23 cellular contexts compared by ENCODE assay signal in genomic region chr3:147514366-147514765, GRCh38.
DNase-seq lines count a peak whose midpoint lies in the region; ATAC-seq, FAIRE-seq and TF ChIP-seq lines count a peak whose summit lies in the region.
"Had no signal": no experiment of that assay in that cellular context is flagged by ENCODE, and none has a peak within 500 bp of the region (broad histone marks: within the 10 kb centered on the region; RNA-seq: fewer than 3 reads in every experiment).

No MANE protein-coding gene starts in this region.

- H3K9ac ChIP-seq in HUES48 (ENCODE audit: low read depth, low read length) (no peak overlapping the region), SK-N-MC (ENCODE audit: insufficient read length) (no peak overlapping the region), endothelial cell of umbilical vein (replicated peaks; ENCODE audit: extremely low read depth, insufficient read depth, low read length) (no peak overlapping the region)
- H3K9ac ChIP-seq: KMS-11 had no signal

- no peak for TF ChIP-seq CTCF in endothelial cell of umbilical vein (IDR thresholded peaks at IDR 0.05; ENCODE audit: extremely low read depth in 1 of 2, insufficient read depth in 1 of 2, low read depth in 1 of 2, low read length in 2 of 2)
- TF ChIP-seq CTCF in stomach (IDR thresholded peaks at IDR 0.05) = no peak

- DNase-seq in SK-N-MC (ENCODE audit: low read depth, low spot score) (peak; percentile 84), endothelial cell of umbilical vein (ENCODE audit: low read depth, low spot score) (no peak), stomach (no peak)
- no peak for DNase-seq in activated T-cell treated with anti-CD3 and anti-CD28 coated beads, Interleukin-2, amount 50 U/mL, for 72 hours
- no peak for DNase-seq in NK-92 treated with Interleukin-12 subunit alpha and Interleukin-12 subunit beta, amount 100 ng/mL, for 24 hours (lab: John Stamatoyannopoulos, UW)
- DNase-seq: CD4-positive, CD25-positive, alpha-beta regulatory T cell; DMS153; GOT3; HCEC 1CT; NCI-H1092; NCI-H1417 treated with DMSO at 0.1 percent for 48 hours; NCI-H187; NCI-H2171 treated with DMSO at 0.1 percent for 48 hours; NCI-H345; NCI-H510A treated with DMSO at 0.1 percent for 48 hours; PC-3 had no signal

- H3K4me1 ChIP-seq in HUES48 (ENCODE audit: control insufficient read depth, insufficient read depth, low read length) = peaks cover 18% of the 10 kb centered on the region
- no peaks in the 10 kb centered on the region for H3K4me1 ChIP-seq in endothelial cell of umbilical vein (ENCODE audit: control insufficient read depth, extremely low read depth, insufficient read depth, low read length)
- H3K4me1 ChIP-seq in stomach = no peaks in the 10 kb centered on the region

- H3K27ac Mint-ChIP-seq in activated T-cell treated with anti-CD3 and anti-CD28 coated beads, Interleukin-2, amount 50 U/mL, for 72 hours = no peak overlapping the region
- H3K27ac Mint-ChIP-seq: B cell; CD4-positive, CD25-positive, alpha-beta regulatory T cell; IgD-negative memory B cell had no signal

- no peak overlapping the region for H3K4me3 Mint-ChIP-seq in activated T-cell treated with anti-CD3 and anti-CD28 coated beads, Interleukin-2, amount 50 U/mL, for 72 hours
- H3K4me3 Mint-ChIP-seq: B cell; CD4-positive, CD25-positive, alpha-beta regulatory T cell; IgD-negative memory B cell had no signal

- H3K27ac ChIP-seq in HUES48 (ENCODE audit: low read depth, low read length) (peak overlapping the region; percentile 43), SK-N-MC (no peak overlapping the region), endothelial cell of umbilical vein (ENCODE audit: insufficient read depth, low read depth, low read length) (no peak overlapping the region), stomach (no peak overlapping the region)
- H3K27ac ChIP-seq: KMS-11 had no signal

- H3K9me1 ChIP-seq in endothelial cell of umbilical vein (replicated peaks; ENCODE audit: control insufficient read depth, extremely low read depth, insufficient read depth, low read length) = no peaks in the 10 kb centered on the region

- BruUV-seq in endothelial cell of umbilical vein (replicated peaks; lab: Mats Ljungman, UMichigan) = no TSS peak

- ATAC-seq in activated T-cell treated with anti-CD3 and anti-CD28 coated beads, Interleukin-2, amount 50 U/mL, for 72 hours (replicated peaks in 1 of 2) = no peak
- ATAC-seq in GM21367 (IDR thresholded peaks at IDR 0.05; ENCODE audit: unreplicated experiment) = no peak
- ATAC-seq: PC-3, SK-N-SH treated with all-trans-retinoic acid at 6 μM for 48 hours had no signal

- H3K27me3 ChIP-seq in HUES48 (ENCODE audit: control insufficient read depth, insufficient read depth, low read length) = no peaks in the 10 kb centered on the region
- peaks cover 0 to 2% of the 10 kb centered on the region in 2 experiments for H3K27me3 ChIP-seq in endothelial cell of umbilical vein (ENCODE audit: control insufficient read depth in 2 of 2, insufficient read depth in 2 of 2, low read length in 2 of 2)
- no peaks in the 10 kb centered on the region for H3K27me3 ChIP-seq in stomach

- CTCF ChIA-PET in endothelial cell of umbilical vein (lab: Charles Lee) = no interaction called here

- H3K27me3 Mint-ChIP-seq in activated T-cell treated with anti-CD3 and anti-CD28 coated beads, Interleukin-2, amount 50 U/mL, for 72 hours (ENCODE audit: low read depth) = no peaks in the 10 kb centered on the region
- H3K27me3 Mint-ChIP-seq: B cell; CD4-positive, CD25-positive, alpha-beta regulatory T cell; IgD-negative memory B cell had no signal

- 63 to 74% (median 65%) methylated on average over 4 of the region's 4 CpGs for WGBS in stomach, 5 donors

- H2AFZ ChIP-seq in endothelial cell of umbilical vein (ENCODE audit: low read depth, low read length) = no peak overlapping the region

- dilution Hi-C loops in endothelial cell of umbilical vein (cut with MboI; ENCODE audit: extremely low pct_ligation_motif_present, low sequenced_read_pairs) = no loop called here

- H4K20me1 ChIP-seq in endothelial cell of umbilical vein (replicated peaks; ENCODE audit: control insufficient read depth, extremely low read depth, insufficient read depth, low read length) = no peaks in the 10 kb centered on the region

- H3K9me3 ChIP-seq in HUES48 (ENCODE audit: control insufficient read depth, insufficient read depth, low read length) (no peaks in the 10 kb centered on the region), SK-N-MC (ENCODE audit: low read depth, low read length) (no peaks in the 10 kb centered on the region), endothelial cell of umbilical vein (replicated peaks; ENCODE audit: control insufficient read depth, insufficient read depth, low read length) (no peaks in the 10 kb centered on the region), stomach (peaks cover 0 to 5% (median 0%) of the 10 kb centered on the region in 4 donors)

- H3K4me1 Mint-ChIP-seq in activated T-cell treated with anti-CD3 and anti-CD28 coated beads, Interleukin-2, amount 50 U/mL, for 72 hours (ENCODE audit: low read depth) = no peaks in the 10 kb centered on the region
- H3K4me1 Mint-ChIP-seq: B cell; CD4-positive, CD25-positive, alpha-beta regulatory T cell; IgD-negative memory B cell had no signal

- intact Hi-C loops in endothelial cell of umbilical vein (cut with micrococcal nuclease) = no loop called here
- intact Hi-C loops in stomach (cut with DNase I; ENCODE audit: low total_unique reads) = no loop called here

- no peaks in the 10 kb centered on the region for H3K79me2 ChIP-seq in endothelial cell of umbilical vein (ENCODE audit: control insufficient read depth, insufficient read depth, low read length)

- peak; percentile 67 for FAIRE-seq in endothelial cell of umbilical vein (lab: Jason Lieb, UNC)
- FAIRE-seq: HTR-8/SVneo had no signal

- no peak overlapping the region for H3K4me2 ChIP-seq in endothelial cell of umbilical vein (ENCODE audit: insufficient read depth, low read length)
- H3K4me2 ChIP-seq: KMS-11 had no signal

- TF ChIP-seq EP300 in stomach (IDR thresholded peaks at IDR 0.05) = no peak

- no peaks in the 10 kb centered on the region for H3K36me3 ChIP-seq in HUES48 (ENCODE audit: control insufficient read depth, insufficient read depth, low read length)
- no peaks in the 10 kb centered on the region for H3K36me3 ChIP-seq in SK-N-MC (ENCODE audit: insufficient read depth, low read length)
- H3K36me3 ChIP-seq in endothelial cell of umbilical vein (ENCODE audit: control insufficient read depth in 2 of 2, extremely low read depth in 1 of 2, insufficient read depth in 2 of 2, low read length in 2 of 2) = no peaks in the 10 kb centered on the region
- no peaks in the 10 kb centered on the region for H3K36me3 ChIP-seq in stomach

- no peaks in the 10 kb centered on the region for H3K36me3 Mint-ChIP-seq in activated T-cell treated with anti-CD3 and anti-CD28 coated beads, Interleukin-2, amount 50 U/mL, for 72 hours (ENCODE audit: insufficient read depth in 2 of 2)
- H3K36me3 Mint-ChIP-seq: CD4-positive, CD25-positive, alpha-beta regulatory T cell; IgD-negative memory B cell had no signal

- peaks cover 3 to 6% of the 10 kb centered on the region in 2 donors for H3K9me3 Mint-ChIP-seq in activated T-cell treated with anti-CD3 and anti-CD28 coated beads, Interleukin-2, amount 50 U/mL, for 72 hours

- POLR2A ChIA-PET in endothelial cell of umbilical vein (lab: Charles Lee) = no interaction called here

- H3K4me3 ChIP-seq in HUES48 (ENCODE audit: low read depth, low read length) (no peak overlapping the region), SK-N-MC (peak overlapping the region; percentile 69), endothelial cell of umbilical vein (replicated peaks in 1 of 3; ENCODE audit: insufficient read depth in 1 of 3, low read depth in 1 of 3, low read length in 3 of 3) (no peak overlapping the region), stomach (no peak overlapping the region)

- no peak for TF ChIP-seq POLR2A in endothelial cell of umbilical vein (IDR thresholded peaks at IDR 0.05; ENCODE audit: low read depth, low read length)
- TF ChIP-seq POLR2A in stomach (IDR thresholded peaks at IDR 0.05) = no peak

TF ChIP-seq in endothelial cell of umbilical vein, 7 proteins besides CTCF, POLR2A, EP300 and RAD21:
- no peak for TF ChIP-seq GATA2 (IDR thresholded peaks at IDR 0.05; ENCODE audit: insufficient read depth, insufficient read length, low read depth, low read length)
- TF ChIP-seq FOS (IDR thresholded peaks at IDR 0.05; ENCODE audit: borderline replicate concordance, insufficient read depth, low read length) = no peak
- no peak for TF ChIP-seq POLR2AphosphoS5 (IDR thresholded peaks at IDR 0.05; ENCODE audit: insufficient read depth, low read depth, low read length)
- TF ChIP-seq EZH2 (IDR thresholded peaks at IDR 0.05; ENCODE audit: borderline replicate concordance, low read depth, low read length, severe bottlenecking) = no peak
- TF ChIP-seq MAX (IDR thresholded peaks at IDR 0.05; ENCODE audit: insufficient read depth, insufficient read length) = no peak
- TF ChIP-seq MYC (IDR thresholded peaks at IDR 0.05; ENCODE audit: low read depth, low read length) = no peak
- TF ChIP-seq JUN (IDR thresholded peaks at IDR 0.05; ENCODE audit: borderline replicate concordance, insufficient read depth, insufficient read length, low read depth) = no peak
